Comparison of ENCODE assay signal across 15 cellular contexts in genomic region chr9:34378376-34379060, GRCh38. TPM values are rescaled to one million over a fixed set of nuclear protein-coding genes. Genes with fewer than 3 reads are reported as not detected.
DNase-seq lines count a peak whose midpoint lies in the region; TF ChIP-seq lines count a peak whose summit lies in the region.
"Had no signal": no experiment of that assay in that cellular context is flagged by ENCODE, and none has a peak within 500 bp of the region (broad histone marks: within the 10 kb centered on the region; RNA-seq: fewer than 3 reads in every experiment).

No MANE protein-coding gene starts in this region.

- peaks cover 0 to 59% (median 48%) of the 10 kb centered on the region in 4 donors for H3K4me1 ChIP-seq in sigmoid colon
- peaks cover 15% of the 10 kb centered on the region for H3K4me1 ChIP-seq in SJCRH30

- no peak for TF ChIP-seq POLR2A in sigmoid colon (IDR thresholded peaks at IDR 0.05)

- H3K27me3 ChIP-seq in sigmoid colon (no peaks in the 10 kb centered on the region), SJCRH30 (no peaks in the 10 kb centered on the region)
- H3K27me3 ChIP-seq: upper lobe of left lung had no signal

- POLR2A ChIA-PET in RWPE1 (lab: Yijun Ruan, JAX; ENCODE audit: low non-redundant PET): interaction anchor here (0.5 kb wide), 1 partner anchor 51 kb away, joined by 3 read pairs; no protein-coding TSS in a partner anchor

- H3K27ac ChIP-seq in RWPE1 (peak overlapping the region; percentile 7; the same call in 1 of the 2 replicates), sigmoid colon (peak overlapping the region in 3 of 4 donors; percentile 88 to 92 (median 92)), SJCRH30 (no peak overlapping the region)
- H3K27ac ChIP-seq: C4-2B, PC-9, SK-N-MC, upper lobe of left lung had no signal

- H3K4me3 Mint-ChIP-seq in activated CD4-positive, alpha-beta T cell treated with anti-CD3 and anti-CD28 coated beads, Interleukin-2, amount 10 ng/mL, durations not matched to agents 24 days and 14 days: no peak overlapping the region
- H3K4me3 Mint-ChIP-seq in immature natural killer cell: peak overlapping the region; percentile 19 to 94 (median 49)

- H3K9me3 ChIP-seq in sigmoid colon (no peaks in the 10 kb centered on the region), SJCRH30 (replicated peaks) (no peaks in the 10 kb centered on the region)
- H3K9me3 ChIP-seq: upper lobe of left lung had no signal

- H3K27me3 Mint-ChIP-seq in activated CD4-positive, alpha-beta T cell treated with anti-CD3 and anti-CD28 coated beads, Interleukin-2, amount 10 ng/mL, durations not matched to agents 24 days and 14 days: peaks cover 12% of the 10 kb centered on the region
- peaks cover 6 to 12% (median 11%) of the 10 kb centered on the region in 3 donors for H3K27me3 Mint-ChIP-seq in immature natural killer cell (ENCODE audit: low read depth in 3 of 3)

- peaks cover 41% of the 10 kb centered on the region for H3K4me1 Mint-ChIP-seq in activated CD4-positive, alpha-beta T cell treated with anti-CD3 and anti-CD28 coated beads, Interleukin-2, amount 10 ng/mL, durations not matched to agents 24 days and 14 days
- H3K4me1 Mint-ChIP-seq in immature natural killer cell: peaks cover 46 to 52% of the 10 kb centered on the region in 2 donors

- H3K4me3 ChIP-seq in sigmoid colon: no peak overlapping the region
- no peak overlapping the region for H3K4me3 ChIP-seq in SJCRH30

- CTCF ChIA-PET in RWPE1 (lab: Yijun Ruan, JAX): interaction anchor here (0.6 to 6.2 kb wide), 12 partner anchors 10 to 599 kb away, joined by 3 to 54 read pairs (median 4); no protein-coding TSS in a partner anchor

- H3K9me3 Mint-ChIP-seq in activated CD4-positive, alpha-beta T cell treated with anti-CD3 and anti-CD28 coated beads, Interleukin-2, amount 10 ng/mL, durations not matched to agents 24 days and 14 days: no peaks in the 10 kb centered on the region
- no peaks in the 10 kb centered on the region for H3K9me3 Mint-ChIP-seq in immature natural killer cell
- H3K9me3 Mint-ChIP-seq: activated T-helper 2 cell treated with anti-CD3 and anti-CD28 coated beads, Interferon-gamma antibody, Interleukin-2, Interleukin-4, amounts not matched to agents 10 μg/mL and 5 μg/mL and 100 μg/mL, durations not matched to agents 14 hours and 24 hours and 36 hours; stimulated activated naive B cell treated with anti-CD40 and anti-IgM and Interleukin-4, amounts not matched to agents 10 μg/mL and 1 μg/mL and 100 μg/mL, for 72 hours had no signal

- DNase-seq in activated CD4-positive, alpha-beta T cell treated with anti-CD3 and anti-CD28 coated beads, Interleukin-2, amount 10 ng/mL, durations not matched to agents 24 days and 14 days: peak; percentile 56
- DNase-seq in activated CD4-positive, alpha-beta T cell treated with anti-CD3 and anti-CD28 coated beads, Interleukin-2, amount 50 U/mL, for 1 hour: no peak
- DNase-seq in RWPE1 (ENCODE audit: low spot score) (no peak), immature natural killer cell (no peak), sigmoid colon (no peak), DMS153 treated with DMSO at 0.1 percent for 48 hours (lab: John Stamatoyannopoulos, UW; ENCODE audit: unreplicated experiment) (no peak), glomerular visceral epithelial cell (ENCODE audit: extremely low spot score) (no peak), SJCRH30 (no peak)
- DNase-seq: NCI-H1417 treated with DMSO at 0.1 percent for 48 hours had no signal

- no peaks in the 10 kb centered on the region for H3K36me3 Mint-ChIP-seq in activated CD4-positive, alpha-beta T cell treated with anti-CD3 and anti-CD28 coated beads, Interleukin-2, amount 10 ng/mL, durations not matched to agents 24 days and 14 days (ENCODE audit: low read depth)
- peaks cover 0 to 4% (median 0%) of the 10 kb centered on the region in 3 donors for H3K36me3 Mint-ChIP-seq in immature natural killer cell
- H3K36me3 Mint-ChIP-seq: stimulated activated naive B cell treated with anti-CD40 and anti-IgM and Interleukin-4, amounts not matched to agents 10 μg/mL and 1 μg/mL and 100 μg/mL, for 72 hours had no signal

- no peak for TF ChIP-seq CTCF in RWPE1 (conservative IDR thresholded peaks at IDR 0.05; ENCODE audit: low read depth)
- no peak for TF ChIP-seq CTCF in sigmoid colon (IDR thresholded peaks at IDR 0.05)

- WGBS in sigmoid colon, 2 donors: 93 to 95% methylated on average over 3 of the region's 3 CpGs

- no peak for TF ChIP-seq EP300 in sigmoid colon (IDR thresholded peaks at IDR 0.05)

- H3K27ac Mint-ChIP-seq in activated CD4-positive, alpha-beta T cell treated with anti-CD3 and anti-CD28 coated beads, Interleukin-2, amount 10 ng/mL, durations not matched to agents 24 days and 14 days: no peak overlapping the region
- H3K27ac Mint-ChIP-seq in immature natural killer cell: peak overlapping the region in 1 of 6 donors; percentile 3
- H3K27ac Mint-ChIP-seq: stimulated activated naive B cell treated with anti-CD40 and anti-IgM and Interleukin-4, amounts not matched to agents 10 μg/mL and 1 μg/mL and 100 μg/mL, for 72 hours had no signal

- H3K36me3 ChIP-seq in sigmoid colon (no peaks in the 10 kb centered on the region), SJCRH30 (no peaks in the 10 kb centered on the region)
- H3K36me3 ChIP-seq: upper lobe of left lung had no signal

- intact Hi-C loops in activated CD4-positive, alpha-beta T cell treated with anti-CD3 and anti-CD28 coated beads, Interleukin-2, amount 10 ng/mL, durations not matched to agents 24 days and 14 days (cut with micrococcal nuclease): loop anchor here (1.0 to 2.0 kb wide), 2 partner anchors 126 to 329 kb away; no protein-coding TSS in a partner anchor
- intact Hi-C loops in sigmoid colon (cut with DNase I): loop anchor here (1.0 to 10.0 kb wide), 4 partner anchors 47 to 564 kb away; partner anchors contain the start of genes DNAI1, FAM219A and UBE2R2

RNA-seq across cellular contexts. Expression of gene MYORG, which starts 1.8 kb away (rescaled TPM):
- 1.4 TPM in 2 replicates for total RNA-seq in activated CD4-positive, alpha-beta T cell treated with anti-CD3 and anti-CD28 coated beads, Interleukin-2, amount 10 ng/mL, durations not matched to agents 24 days and 14 days
- polyA plus RNA-seq in immature natural killer cell: under 1 TPM in 2 of 3 donors, not detected in 1; 0.30 to 0.69 TPM
- total RNA-seq in sigmoid colon: 10 to 100 TPM in 3 of 4 donors, 1 to 10 TPM in 1; 3.9 to 23.5 (median 20.0) TPM
- 10 to 100 TPM in 1 of 3 donors, 1 to 10 TPM in 2; 3.0 to 23.4 (median 5.5) TPM for polyA plus RNA-seq in sigmoid colon
- total RNA-seq in SJCRH30 (2014; rRNA removed; shearing (Covaris generic)): 1.7 and 1.8 TPM in 2 replicates

RNA-seq across cellular contexts. Expression of gene NUDT2, which starts 49.1 kb away (rescaled TPM):
- 30.4 and 31.9 TPM in 2 replicates for total RNA-seq in activated CD4-positive, alpha-beta T cell treated with anti-CD3 and anti-CD28 coated beads, Interleukin-2, amount 10 ng/mL, durations not matched to agents 24 days and 14 days
- polyA plus RNA-seq in immature natural killer cell (10 to 100 TPM; 24.3 to 35.4 (median 27.6) TPM), sigmoid colon (10 to 100 TPM; 27.0 to 56.5 (median 35.6) TPM)
- total RNA-seq in sigmoid colon: 10 to 100 TPM; 12.1 to 59.9 (median 36.1) TPM
- total RNA-seq in SJCRH30 (2014; rRNA removed; shearing (Covaris generic)): 9.4 TPM in 2 replicates

RNA-seq across cellular contexts. Expression of gene KIF24, which starts 49.5 kb away (rescaled TPM):
- 5.9 and 6.2 TPM in 2 replicates for total RNA-seq in activated CD4-positive, alpha-beta T cell treated with anti-CD3 and anti-CD28 coated beads, Interleukin-2, amount 10 ng/mL, durations not matched to agents 24 days and 14 days
- under 1 TPM in 1 of 3 donors, not detected in 2; 0.25 TPM for polyA plus RNA-seq in immature natural killer cell
- 1 to 10 TPM in 1 of 4 donors, under 1 TPM in 3; 0.28 to 1.4 (median 0.51) TPM for total RNA-seq in sigmoid colon
- 1 to 10 TPM in 1 of 3 donors, under 1 TPM in 2; under 0.01 to 1.6 (median 0.46) TPM for polyA plus RNA-seq in sigmoid colon
- total RNA-seq in SJCRH30 (2014; rRNA removed; shearing (Covaris generic)): 5.9 and 6.8 TPM in 2 replicates
